In the genomic region with DNA sequence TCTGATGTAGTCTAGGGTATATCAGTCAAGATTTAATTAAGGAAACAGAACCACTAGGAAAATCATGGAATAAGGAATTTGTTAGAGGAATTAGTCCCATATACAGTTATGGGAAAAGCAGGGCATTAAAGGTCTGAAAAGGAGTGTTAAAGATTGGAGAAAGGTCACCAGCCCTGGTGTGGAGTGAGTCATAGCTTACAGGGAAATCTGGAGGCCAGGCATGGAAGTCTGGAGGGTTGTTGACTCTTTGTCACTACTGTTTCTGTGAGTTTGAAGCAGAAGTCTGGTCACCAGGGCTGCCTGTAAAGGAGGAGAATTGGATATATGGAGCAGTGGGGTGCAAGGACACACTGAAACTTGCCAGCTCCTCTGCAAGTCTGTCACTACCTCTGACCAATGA, we compare ENCODE assay signal across 13 cellular contexts. TPM values are rescaled to one million over a fixed set of nuclear protein-coding genes. Genes with fewer than 3 reads are reported as not detected.
DNase-seq lines count a peak whose midpoint lies in the region; ATAC-seq and TF ChIP-seq lines count a peak whose summit lies in the region.
"Had no signal": no experiment of that assay in that cellular context is flagged by ENCODE, and none has a peak within 500 bp of the region (broad histone marks: within the 10 kb centered on the region; RNA-seq: fewer than 3 reads in every experiment).

No MANE protein-coding gene starts in this region.

- no peak for TF ChIP-seq CTCF in CD8-positive, alpha-beta T cell (IDR thresholded peaks at IDR 0.05)
- no peak for TF ChIP-seq CTCF in choroid plexus epithelial cell (conservative IDR thresholded peaks at IDR 0.05; ENCODE audit: low read depth, low read length)
- no peak for TF ChIP-seq CTCF in osteocyte (IDR thresholded peaks at IDR 0.05)

- no peak overlapping the region for H3K27ac ChIP-seq in CD8-positive, alpha-beta T cell (ENCODE audit: low read depth, low read length)

- H3K27ac Mint-ChIP-seq in CD8-positive, alpha-beta T cell, result peak overlapping the region; percentile 49
- H3K27ac Mint-ChIP-seq in osteocyte (ENCODE audit: unreplicated experiment), result no peak overlapping the region
- H3K27ac Mint-ChIP-seq: T-helper 1 cell treated with Interleukin-12 subunit alpha and Interleukin-12 subunit beta and Interleukin-4 antibody, amounts not matched to agents 30 μg/mL and 1 μg/mL, for 36 hours had no signal

- no peaks in the 10 kb centered on the region for H3K27me3 ChIP-seq in CD8-positive, alpha-beta T cell (ENCODE audit: insufficient read depth, low read length)
- no peaks in the 10 kb centered on the region for H3K27me3 ChIP-seq in mucosa of stomach (ENCODE audit: control insufficient read depth, insufficient read depth, low read length)
- H3K27me3 ChIP-seq: transverse colon had no signal

- CTCF ChIA-PET in CD8-positive, alpha-beta T cell (lab: Charles Lee), result no interaction called here

- H3K4me1 ChIP-seq in CD8-positive, alpha-beta T cell (ENCODE audit: insufficient read depth, low read length), result no peaks in the 10 kb centered on the region
- H3K4me1 ChIP-seq in mucosa of stomach (ENCODE audit: control insufficient read depth, insufficient read depth, low read length), result peaks cover 17% of the 10 kb centered on the region

- no peak overlapping the region for H3K4me3 Mint-ChIP-seq in CD8-positive, alpha-beta T cell
- H3K4me3 Mint-ChIP-seq in osteocyte (ENCODE audit: unreplicated experiment), result no peak overlapping the region
- H3K4me3 Mint-ChIP-seq: T-helper 1 cell treated with Interleukin-12 subunit alpha and Interleukin-12 subunit beta and Interleukin-4 antibody, amounts not matched to agents 30 μg/mL and 1 μg/mL, for 36 hours had no signal

- H3K4me1 Mint-ChIP-seq in CD8-positive, alpha-beta T cell (ENCODE audit: low read depth), result peaks cover 41% of the 10 kb centered on the region
- peaks cover 16% of the 10 kb centered on the region for H3K4me1 Mint-ChIP-seq in osteocyte (ENCODE audit: unreplicated experiment)

- intact Hi-C loops in CD8-positive, alpha-beta T cell (cut with DNase I, micrococcal nuclease), result no loop called here

- H3K9me3 Mint-ChIP-seq in CD8-positive, alpha-beta T cell, result peaks cover 4% of the 10 kb centered on the region
- peaks cover under 1% of the 10 kb centered on the region for H3K9me3 Mint-ChIP-seq in osteocyte (ENCODE audit: unreplicated experiment)
- H3K9me3 Mint-ChIP-seq: T-helper 1 cell treated with Interleukin-12 subunit alpha and Interleukin-12 subunit beta and Interleukin-4 antibody, amounts not matched to agents 30 μg/mL and 1 μg/mL, for 36 hours had no signal

- no peaks in the 10 kb centered on the region for H3K27me3 Mint-ChIP-seq in CD8-positive, alpha-beta T cell (ENCODE audit: low read depth)
- no peaks in the 10 kb centered on the region for H3K27me3 Mint-ChIP-seq in osteocyte (ENCODE audit: unreplicated experiment)

- peak overlapping the region; percentile 7 for H3K9ac ChIP-seq in mucosa of stomach (ENCODE audit: low read length)

- ATAC-seq in CD8-positive, alpha-beta T cell, result no peak
- ATAC-seq in GM18867 (IDR thresholded peaks at IDR 0.05; ENCODE audit: unreplicated experiment), result no peak

- peaks cover 82% of the 10 kb centered on the region for H3K36me3 Mint-ChIP-seq in CD8-positive, alpha-beta T cell
- peaks cover 36% of the 10 kb centered on the region for H3K36me3 Mint-ChIP-seq in osteocyte (ENCODE audit: unreplicated experiment)

- H3K36me3 ChIP-seq in CD8-positive, alpha-beta T cell (ENCODE audit: insufficient read depth, low read length), result peaks cover 38% of the 10 kb centered on the region
- H3K36me3 ChIP-seq in mucosa of stomach (ENCODE audit: control insufficient read depth, insufficient read depth, low read length), result peaks cover 4% of the 10 kb centered on the region

- H3K4me3 ChIP-seq in CD8-positive, alpha-beta T cell (ENCODE audit: low read depth, low read length), result no peak overlapping the region
- H3K4me3 ChIP-seq in choroid plexus epithelial cell (ENCODE audit: low read depth, low read length) (no peak overlapping the region), mucosa of stomach (ENCODE audit: low read length) (no peak overlapping the region)
- H3K4me3 ChIP-seq: transverse colon had no signal

- POLR2A ChIA-PET in CD8-positive, alpha-beta T cell (lab: Charles Lee), result no interaction called here

- no peak for DNase-seq in CD8-positive, alpha-beta T cell
- DNase-seq in HK-2 (ENCODE audit: unreplicated experiment) (peak; percentile 18), choroid plexus epithelial cell (ENCODE audit: low read depth) (peak; percentile 31), osteocyte (ENCODE audit: extremely low spot score, unreplicated experiment) (no peak)
- DNase-seq in effector CD8-positive, alpha-beta T cell (lab: John Stamatoyannopoulos, UW), result no peak
- DNase-seq in stimulated activated CD4-positive, alpha-beta T cell treated with anti-CD3 and anti-CD28 coated beads, Interleukin-1b, Interleukin-23, amount 100 ng/mL, for 48 hours, result no peak
- DNase-seq: DMS79 treated with DMSO at 0.1 percent for 48 hours, H7, NCI-H1048 had no signal

- no peaks in the 10 kb centered on the region for H3K9me3 ChIP-seq in CD8-positive, alpha-beta T cell (ENCODE audit: low read length)
- H3K9me3 ChIP-seq in mucosa of stomach (ENCODE audit: control insufficient read depth, low read length), result no peaks in the 10 kb centered on the region
- H3K9me3 ChIP-seq: transverse colon had no signal

RNA-seq across cellular contexts. Expression of a gene that starts 28.6 kb away (rescaled TPM):
- 10 to 100 TPM; 24.1 to 24.4 TPM for total RNA-seq in CD8-positive, alpha-beta T cell
- 22.5 and 23.1 TPM in 2 replicates for total RNA-seq in osteocyte

Comparison
In these comparisons a context has a peak if more than half of its experiments do, and no peak if none do; other contexts are left out.
1. DNase-seq: peak in HK-2 (single experiment) and choroid plexus epithelial cell (single experiment); none in CD8-positive, alpha-beta T cell (0 of 7), effector CD8-positive, alpha-beta T cell (single experiment), osteocyte (single experiment) and stimulated activated CD4-positive, alpha-beta T cell treated with anti-CD3 and anti-CD28 coated beads, Interleukin-1b, Interleukin-23, amount 100 ng/mL, for 48 hours (single experiment).